1 cellular context compared by ENCODE assay signal in genomic region chr3:56590814-56591213, GRCh38.
TF ChIP-seq lines count a peak whose summit lies in the region.

No MANE protein-coding gene starts in this region.

TF ChIP-seq in GM23338, 12 proteins besides CTCF, POLR2A, EP300 and RAD21 (continued from another document):
- TF ChIP-seq ZNF462 (CRISPR knock-in tag; IDR thresholded peaks at IDR 0.05) (no peak), EZH2phosphoT487 (IDR thresholded peaks at IDR 0.05; ENCODE audit: unreplicated experiment) (no peak), ZNF114 (CRISPR knock-in tag; IDR thresholded peaks at IDR 0.05) (no peak), POLR2AphosphoS5 (IDR thresholded peaks at IDR 0.05; ENCODE audit: low read depth) (no peak), ZNF331 (CRISPR knock-in tag; IDR thresholded peaks at IDR 0.05; ENCODE audit: low read depth) (no peak), EZH2 (IDR thresholded peaks at IDR 0.05; ENCODE audit: low read depth, unreplicated experiment) (no peak), ETS1 (IDR thresholded peaks at IDR 0.05) (no peak), STAT1 (IDR thresholded peaks at IDR 0.05; ENCODE audit: unreplicated experiment) (no peak), JUNB (IDR thresholded peaks at IDR 0.05; ENCODE audit: unreplicated experiment) (no peak)
